ENCODE assay signal across 8 cellular contexts in the genomic region with DNA sequence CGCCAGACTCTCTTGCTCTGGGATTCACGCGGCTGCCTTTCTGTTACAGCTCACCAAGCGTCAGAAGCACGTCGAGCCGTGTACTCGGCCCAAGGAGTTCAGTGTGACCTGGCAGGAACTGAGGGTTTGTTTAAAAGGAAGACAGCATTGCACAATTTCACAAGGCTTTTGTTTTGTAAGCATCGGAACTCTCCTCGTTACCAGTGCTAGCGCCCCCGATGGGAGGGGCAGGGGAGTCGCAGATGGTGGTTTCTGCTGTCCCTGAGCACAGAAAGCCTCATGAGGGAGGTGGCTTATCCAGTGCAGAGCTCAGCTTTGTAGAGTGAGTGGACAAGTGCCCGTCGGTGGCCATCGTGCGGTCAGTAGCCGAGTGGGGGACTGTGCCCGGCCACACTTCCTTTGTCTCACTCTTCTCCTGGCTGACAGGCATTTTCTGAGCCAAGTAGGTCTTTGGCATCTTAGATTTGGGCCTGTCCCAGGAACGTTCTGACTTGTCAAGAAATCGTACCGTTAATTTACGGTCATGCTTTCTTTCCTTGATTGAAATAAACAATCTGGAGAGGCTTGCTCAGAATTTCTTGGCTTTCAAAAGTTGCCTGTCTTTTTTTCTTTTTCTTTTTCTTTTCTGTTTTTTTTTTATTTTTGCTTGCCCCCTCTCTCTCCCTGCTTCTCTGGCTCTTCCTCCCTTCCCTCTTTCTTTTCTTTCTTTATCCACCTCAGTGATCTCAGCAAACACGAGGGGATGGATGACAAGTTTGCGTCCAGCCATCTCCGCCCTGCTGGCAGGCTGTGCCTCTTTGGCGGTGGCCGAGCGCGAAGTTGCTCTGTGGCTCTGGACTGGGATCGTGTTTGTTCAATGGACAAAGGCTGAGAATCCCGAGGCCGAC. TPM values are rescaled to one million over a fixed set of nuclear protein-coding genes. Genes with fewer than 3 reads are reported as not detected.
DNase-seq lines count a peak whose midpoint lies in the region; ATAC-seq and TF ChIP-seq lines count a peak whose summit lies in the region.

No MANE protein-coding gene starts in this region.

- DNase-seq in A172 (ENCODE audit: low spot score) (peak; percentile 66), HFF-Myc (ENCODE audit: extremely low read depth, low read depth) (peak; percentile 90), cardiac muscle cell (ENCODE audit: low read depth in 1 of 2, low spot score in 1 of 2) (peak in 1 of 2 donors; percentile 99), posterior cingulate gyrus (peak in 6 of 10 donors; percentile 37 to 86 (median 56)), SHP77 (lab: John Stamatoyannopoulos, UW) (no peak)
- no peak for DNase-seq in effector CD8-positive, alpha-beta T cell (lab: John Stamatoyannopoulos, UW)

- H3K27ac ChIP-seq in cardiac muscle cell, result peak overlapping the region; percentile 76

- intact Hi-C loops in posterior cingulate gyrus (cut with DNase I), result loop anchor here (5.0 kb wide), 1 partner anchor 46 kb away; no protein-coding TSS in a partner anchor

- H3K27me3 ChIP-seq in cardiac muscle cell, result no peaks in the 10 kb centered on the region

- 0 out of 2 replicates have a peak overlapping the region, but pooled peaks have one; percentile 1 for H3K4me3 ChIP-seq in HFF-Myc (replicated peaks; ENCODE audit: low read depth, low read length)
- H3K4me3 ChIP-seq in WI38 (ENCODE audit: low read depth, low read length), result 0 out of 2 replicates have a peak overlapping the region, but pooled peaks have one; percentile 12
- H3K4me3 ChIP-seq in cardiac muscle cell, result no peak overlapping the region

- peak; percentile 67 for TF ChIP-seq CTCF in HFF-Myc (IDR thresholded peaks at IDR 0.05; ENCODE audit: low read depth, low read length, missing control alignments)
- TF ChIP-seq CTCF in WI38 (IDR thresholded peaks at IDR 0.05; ENCODE audit: low read depth, low read length), result peak; percentile 63
- TF ChIP-seq CTCF in cardiac muscle cell (IDR thresholded peaks at IDR 0.05; ENCODE audit: low read depth, low read length), result peak; percentile 78

- peaks cover 23% of the 10 kb centered on the region for H3K4me1 ChIP-seq in cardiac muscle cell (ENCODE audit: low read depth)

- H3K9me3 ChIP-seq in cardiac muscle cell (ENCODE audit: low read depth), result no peaks in the 10 kb centered on the region

- no peaks in the 10 kb centered on the region for H3K36me3 ChIP-seq in cardiac muscle cell

- no peak for ATAC-seq in activated CD4-positive, CD25-positive, alpha-beta regulatory T cell treated with anti-CD3 and anti-CD28 coated beads, Interleukin-2, amount 50 U/mL, for 24 hours

RNA-seq across cellular contexts. Expression of gene KDM4B, which starts 7.7 kb away (rescaled TPM):
- total RNA-seq in A172 (2014; rRNA removed; shearing (Covaris generic)), result 13.4 and 16.4 TPM in 2 replicates
- 58.5 and 90.6 TPM in 2 replicates for total RNA-seq in cardiac muscle cell
- polyA plus RNA-seq in cardiac muscle cell, result 74.6 and 79.5 TPM in 2 replicates

Comparison
In these comparisons a context has a peak if more than half of its experiments do, and no peak if none do; other contexts are left out.
1. DNase-seq: peak in A172 (single experiment), HFF-Myc (single experiment) and posterior cingulate gyrus (6 of 10); none in effector CD8-positive, alpha-beta T cell (single experiment) and SHP77 (0 of 2).
2. Peak in every context shown above with its lines, with median percentiles within 50 percentile points of each other: CTCF ChIP-seq.